In the genomic region with DNA sequence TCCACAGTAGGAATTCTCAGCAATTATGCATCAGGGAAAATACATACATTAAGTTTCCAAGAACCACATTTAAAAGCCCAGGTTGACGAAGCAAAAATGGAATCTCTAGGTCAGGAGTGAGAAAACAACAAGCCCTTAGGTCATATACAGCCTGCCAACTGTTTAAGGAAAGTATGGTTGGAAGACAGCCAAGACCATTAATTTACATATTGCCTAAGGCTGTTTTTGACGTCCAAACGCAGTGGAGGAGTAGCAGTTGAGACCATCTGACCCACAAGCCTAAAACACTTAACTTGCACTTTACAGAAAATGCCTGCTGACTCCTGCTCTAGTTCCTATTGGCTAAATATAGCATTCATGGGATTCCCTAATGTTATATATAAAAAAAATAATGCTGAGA, we compare ENCODE assay signal across 8 cellular contexts.
DNase-seq lines count a peak whose midpoint lies in the region; ATAC-seq and FAIRE-seq lines count a peak whose summit lies in the region.

No MANE protein-coding gene starts in this region.

- no peak overlapping the region for H3K27ac ChIP-seq in effector memory CD4-positive, alpha-beta T cell (ENCODE audit: insufficient read depth, low read length, poor library complexity, severe bottlenecking)

- H3K4me1 ChIP-seq in effector memory CD4-positive, alpha-beta T cell (ENCODE audit: control insufficient read depth, insufficient read depth, low read length, poor library complexity, severe bottlenecking): no peaks in the 10 kb centered on the region

- ATAC-seq in GM18867 (IDR thresholded peaks at IDR 0.05; ENCODE audit: unreplicated experiment) (peak; percentile 85), HG03378 (IDR thresholded peaks at IDR 0.05; ENCODE audit: unreplicated experiment) (peak; percentile 80), GM21360 (IDR thresholded peaks at IDR 0.05; ENCODE audit: unreplicated experiment) (no peak), GM21825 (IDR thresholded peaks at IDR 0.05; ENCODE audit: unreplicated experiment) (no peak)

- FAIRE-seq in islet of Langerhans (lab: Jason Lieb, UNC): peak; percentile 5

- H3K4me3 ChIP-seq in effector memory CD4-positive, alpha-beta T cell (ENCODE audit: insufficient read depth, low read depth, low read length, poor library complexity, severe bottlenecking): no peak overlapping the region

- no peaks in the 10 kb centered on the region for H3K27me3 ChIP-seq in effector memory CD4-positive, alpha-beta T cell (replicated peaks; ENCODE audit: control insufficient read depth, insufficient read depth, low read length, poor library complexity, severe bottlenecking)

- DNase-seq in NCI-H82 (lab: John Stamatoyannopoulos, UW) (peak; percentile 78), NCI-H526 treated with DMSO at 0.1 percent for 48 hours (lab: John Stamatoyannopoulos, UW) (no peak)
- DNase-seq in effector memory CD4-positive, alpha-beta T cell: no peak

- H3K36me3 ChIP-seq in effector memory CD4-positive, alpha-beta T cell (ENCODE audit: control insufficient read depth, insufficient read depth, low read length): no peaks in the 10 kb centered on the region

- no peaks in the 10 kb centered on the region for H3K9me3 ChIP-seq in effector memory CD4-positive, alpha-beta T cell (ENCODE audit: control insufficient read depth, low read length)

Comparison
In these comparisons a context has a peak if more than half of its experiments do, and no peak if none do; other contexts are left out.
1. ATAC-seq: peak in GM18867 (single experiment) and HG03378 (single experiment); none in GM21360 (single experiment) and GM21825 (single experiment).